Comparison of ENCODE assay signal across 1 cellular context in the genomic region with DNA sequence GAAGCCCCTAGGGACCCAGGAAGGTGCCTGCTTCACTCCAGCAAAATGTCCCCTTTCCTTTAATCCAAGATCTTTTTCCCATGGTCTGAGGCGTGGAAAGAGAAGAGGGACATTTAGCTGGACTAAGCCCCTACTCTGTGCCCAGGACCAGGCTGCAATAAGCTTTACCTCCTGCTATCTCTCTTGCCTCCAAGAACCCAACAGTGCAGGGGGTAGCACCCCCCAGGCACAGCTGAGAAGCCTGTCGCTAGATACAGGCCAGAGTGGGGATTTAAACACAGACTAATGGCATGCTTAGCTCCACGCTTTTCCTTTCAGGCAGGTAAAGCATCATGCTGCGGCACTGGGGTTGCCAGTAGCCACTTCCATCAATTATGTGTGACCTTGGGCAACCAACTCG.
TF ChIP-seq lines count a peak whose summit lies in the region.

No MANE protein-coding gene starts in this region.

TF ChIP-seq in endothelial cell of umbilical vein, 7 proteins besides CTCF, POLR2A, EP300 and RAD21:
- TF ChIP-seq EZH2 (IDR thresholded peaks at IDR 0.05; ENCODE audit: borderline replicate concordance, low read depth, low read length, severe bottlenecking) (no peak), FOS (IDR thresholded peaks at IDR 0.05; ENCODE audit: borderline replicate concordance, insufficient read depth, low read length) (no peak), POLR2AphosphoS5 (IDR thresholded peaks at IDR 0.05; ENCODE audit: insufficient read depth, low read depth, low read length) (no peak), GATA2 (IDR thresholded peaks at IDR 0.05; ENCODE audit: insufficient read depth, insufficient read length, low read depth, low read length) (no peak), JUN (IDR thresholded peaks at IDR 0.05; ENCODE audit: borderline replicate concordance, insufficient read depth, insufficient read length, low read depth) (no peak), MYC (IDR thresholded peaks at IDR 0.05; ENCODE audit: low read depth, low read length) (no peak)
- TF ChIP-seq, protein P1, sequence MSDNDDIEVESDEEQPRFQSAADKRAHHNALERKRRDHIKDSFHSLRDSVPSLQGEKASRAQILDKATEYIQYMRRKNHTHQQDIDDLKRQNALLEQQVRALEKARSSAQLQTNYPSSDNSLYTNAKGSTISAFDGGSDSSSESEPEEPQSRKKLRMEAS (IDR thresholded peaks at IDR 0.05; ENCODE audit: insufficient read depth, insufficient read length) = no peak
TF ChIP-seq in endothelial cell of umbilical vein: peak in this region for 0.
